In genomic region chr4:49517485-49518205, GRCh38 we compare ENCODE assay signal across 5 cellular contexts.
DNase-seq lines count a peak whose midpoint lies in the region; ATAC-seq, FAIRE-seq and TF ChIP-seq lines count a peak whose summit lies in the region.
"Not testable (repeated sequence)": the region's sequence is repeated elsewhere in the genome, so short reads cannot be mapped to it uniquely, and the experiment has no call there.

No MANE protein-coding gene starts in this region.

- not testable (repeated sequence) for H3K27ac ChIP-seq in kidney (ENCODE audit: low read depth in 2 of 2, low read length in 2 of 2)

- not testable (repeated sequence) for H3K9me3 ChIP-seq in kidney (ENCODE audit: control insufficient read depth in 1 of 2, low read length in 2 of 2)

- H3K36me3 ChIP-seq in kidney (ENCODE audit: control insufficient read depth in 1 of 2, insufficient read depth in 2 of 2, low read length in 2 of 2), result not testable (repeated sequence)

- H3K27me3 Mint-ChIP-seq in chondrocyte (ENCODE audit: low read depth), result not testable (repeated sequence)

- not testable (repeated sequence) for H3K27ac Mint-ChIP-seq in chondrocyte (ENCODE audit: unreplicated experiment)

- not testable (repeated sequence) for TF ChIP-seq CTCF in GM10266 (IDR thresholded peaks at IDR 0.05; ENCODE audit: control insufficient read depth, insufficient read depth, low read depth, missing control alignments); chondrocyte (IDR thresholded peaks at IDR 0.05); kidney (IDR thresholded peaks at IDR 0.05; ENCODE audit: borderline replicate concordance, extremely low read depth, insufficient read depth)

- DNase-seq in GM10266 (ENCODE audit: extremely low spot score) (peak; percentile 0), chondrocyte (ENCODE audit: low spot score) (peak; percentile 72), Right ventricle myocardium superior (peak; percentile 30), kidney (peak; percentile 36), sciatic nerve (ENCODE audit: low spot score) (peak; percentile 48)

- not testable (repeated sequence) for H3K4me3 Mint-ChIP-seq in chondrocyte (ENCODE audit: unreplicated experiment)

- H3K9ac ChIP-seq in kidney (ENCODE audit: low read length in 2 of 2), result not testable (repeated sequence)

- not testable (repeated sequence) for ATAC-seq in Right ventricle myocardium superior (ENCODE audit: poor library complexity); sciatic nerve

- H3K9me3 Mint-ChIP-seq in chondrocyte (ENCODE audit: low read depth), result peaks cover 34% of the 10 kb centered on the region

- not testable (repeated sequence) for H3K4me1 ChIP-seq in kidney (ENCODE audit: control insufficient read depth in 1 of 2, insufficient read depth in 1 of 2, low read depth in 1 of 2, low read length in 2 of 2)

- not testable (repeated sequence) for H3K36me3 Mint-ChIP-seq in chondrocyte (ENCODE audit: low read depth)

- H3K4me1 Mint-ChIP-seq in chondrocyte (ENCODE audit: low read depth), result not testable (repeated sequence)

- intact Hi-C loops in Right ventricle myocardium superior (cut with DNase I); kidney (cut with DNase I); sciatic nerve (cut with DNase I): not testable (repeated sequence)

- H3K4me3 ChIP-seq in kidney (ENCODE audit: low read length in 2 of 2), result not testable (repeated sequence)

- FAIRE-seq in kidney (lab: Jason Lieb, UNC), result not testable (repeated sequence)

Comparison
In these comparisons a context has a peak if more than half of its experiments do, and no peak if none do; other contexts are left out.
1. DNase-seq: peak in every context shown above with its lines; median percentile 72 in chondrocyte; 48 in sciatic nerve; 36 in kidney; 30 in Right ventricle myocardium superior; 0 in GM10266.